31 cellular contexts compared by ENCODE assay signal in the genomic region with DNA sequence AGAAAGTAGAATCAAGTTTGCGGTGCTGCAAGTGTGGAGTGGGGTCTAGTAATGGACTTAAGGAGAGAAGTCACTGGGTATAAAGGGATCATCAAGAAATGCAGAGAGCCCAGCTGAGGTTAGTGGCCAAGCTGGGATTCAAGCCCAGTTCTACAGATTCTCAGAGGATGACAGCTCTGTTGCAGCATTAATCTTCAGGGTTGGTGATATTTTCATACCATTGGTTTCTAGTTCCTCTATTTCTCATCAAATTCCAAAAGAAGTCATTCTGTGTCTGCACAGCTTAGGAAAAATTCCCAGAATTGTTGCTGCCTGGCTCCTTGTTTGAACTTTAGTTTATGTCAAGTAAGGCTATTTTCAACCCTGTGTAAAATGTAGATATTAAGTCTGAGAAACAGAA.
A peak's percentile ranks its signal among the peaks of the same experiment; 100 is the strongest.
DNase-seq lines count a peak whose midpoint lies in the region; TF ChIP-seq lines count a peak whose summit lies in the region.
"Had no signal": no experiment of that assay in that cellular context is flagged by ENCODE, and none has a peak within 500 bp of the region (broad histone marks: within the 10 kb centered on the region; RNA-seq: fewer than 3 reads in every experiment).

No MANE protein-coding gene starts in this region.

- DNase-seq in AG08395 (ENCODE audit: low spot score) (peak; percentile 84), GM04504 (ENCODE audit: low read depth) (peak; percentile 78), astrocyte of the spinal cord (ENCODE audit: low read depth, low spot score) (peak; percentile 43), myocyte (ENCODE audit: low read depth) (peak; percentile 74), KG1 (lab: John Stamatoyannopoulos, UW) (no peak), DMS79 treated with DMSO at 0.1 percent for 48 hours (lab: John Stamatoyannopoulos, UW) (no peak), GOT3 (lab: John Stamatoyannopoulos, UW) (no peak)
- DNase-seq in activated effector memory CD4-positive, alpha-beta T cell treated with Interleukin-2 at 50 U/mL for 16 hours = no peak
- DNase-seq: activated CD4-positive, alpha-beta memory T cell treated with anti-CD3 and anti-CD28 coated beads, Interleukin-2, amount 10 ng/mL, durations not matched to agents 7 days and 5 days; activated CD4-positive, alpha-beta T cell treated with anti-CD3 and anti-CD28 coated beads for 1 hour; activated naive CD4-positive, alpha-beta T cell treated with anti-CD3 and anti-CD28 coated beads, Interleukin-2, amount 50 U/mL, for 16 hours; amygdala; colonic mucosa; DND-41; effector CD4-positive, alpha-beta T cell; glutamatergic neuron; Kasumi-1; left lung; MV-4-11; NCI-H1436 treated with DMSO at 0.1 percent for 48 hours; NCI-H2107; NCI-H345; NCI-H69; ovary; SHP77; stimulated activated CD8-positive, alpha-beta memory T cell treated with anti-CD3 and anti-CD28 coated beads, Interleukin-4, amount 100 ng/mL, for 48 hours; stomach; tibial artery had no signal

- H3K4me3 ChIP-seq in astrocyte of the spinal cord (ENCODE audit: low read depth, low read length) = no peak overlapping the region
- H3K4me3 ChIP-seq: colonic mucosa, HAP-1, left lung, ovary, skin epidermis, stomach, tibial artery, vagina had no signal

- TF ChIP-seq CTCF in astrocyte of the spinal cord (IDR thresholded peaks at IDR 0.05; ENCODE audit: low read depth, low read length) = no peak

- in situ Hi-C loops in astrocyte of the spinal cord (cut with HindIII; ENCODE audit: low sequenced_read_pairs) = no loop called here

Comparison
In these comparisons a context has a peak if more than half of its experiments do, and no peak if none do; other contexts are left out.
1. DNase-seq: peak in AG08395 (single experiment), GM04504 (single experiment), astrocyte of the spinal cord (single experiment) and myocyte (single experiment); none in activated effector memory CD4-positive, alpha-beta T cell treated with Interleukin-2 at 50 U/mL for 16 hours (single experiment), KG1 (single experiment), DMS79 treated with DMSO at 0.1 percent for 48 hours (single experiment) and GOT3 (single experiment).